1 cellular context compared by ENCODE assay signal in the genomic region with DNA sequence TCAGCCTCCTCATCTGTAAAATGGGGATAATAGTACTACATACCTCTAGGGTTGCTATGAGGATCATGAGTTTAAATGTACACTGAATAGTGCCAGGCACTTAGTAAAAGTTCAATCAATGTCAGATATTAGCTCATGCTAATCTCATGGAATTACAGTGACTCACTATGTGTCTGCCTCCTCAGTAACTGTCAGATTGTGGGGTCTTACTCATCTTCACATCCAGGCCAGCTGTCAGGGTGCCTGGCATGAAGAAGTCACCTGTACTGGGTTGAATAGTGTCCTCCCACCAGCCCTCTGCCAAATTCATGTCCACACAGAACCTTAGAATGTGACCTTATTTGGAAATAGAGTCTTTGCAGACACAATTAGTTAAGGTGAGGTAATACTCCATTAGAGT.
TF ChIP-seq lines count a peak whose summit lies in the region.

No MANE protein-coding gene starts in this region.

TF ChIP-seq in IMR-90, 13 proteins besides CTCF, POLR2A, EP300 and RAD21:
- no peak for TF ChIP-seq CHD1 (IDR thresholded peaks at IDR 0.05; ENCODE audit: low read depth, low read length)
- TF ChIP-seq MAFK (IDR thresholded peaks at IDR 0.05; ENCODE audit: low read depth, low read length), result no peak
- TF ChIP-seq RCOR1 (IDR thresholded peaks at IDR 0.05; ENCODE audit: insufficient replicate concordance, low read length), result no peak
- TF ChIP-seq BHLHE40 (IDR thresholded peaks at IDR 0.05; ENCODE audit: low read depth, low read length), result no peak
- TF ChIP-seq MXI1 (IDR thresholded peaks at IDR 0.05; ENCODE audit: borderline replicate concordance, low read depth, low read length), result no peak
- TF ChIP-seq CEBPB (IDR thresholded peaks at IDR 0.05; ENCODE audit: low read depth, low read length), result no peak
- no peak for TF ChIP-seq NFE2L2 (IDR thresholded peaks at IDR 0.05; ENCODE audit: low read depth, low read length)
- TF ChIP-seq FOS (IDR thresholded peaks at IDR 0.05; ENCODE audit: low read depth, low read length), result no peak
- TF ChIP-seq, protein P1, sequence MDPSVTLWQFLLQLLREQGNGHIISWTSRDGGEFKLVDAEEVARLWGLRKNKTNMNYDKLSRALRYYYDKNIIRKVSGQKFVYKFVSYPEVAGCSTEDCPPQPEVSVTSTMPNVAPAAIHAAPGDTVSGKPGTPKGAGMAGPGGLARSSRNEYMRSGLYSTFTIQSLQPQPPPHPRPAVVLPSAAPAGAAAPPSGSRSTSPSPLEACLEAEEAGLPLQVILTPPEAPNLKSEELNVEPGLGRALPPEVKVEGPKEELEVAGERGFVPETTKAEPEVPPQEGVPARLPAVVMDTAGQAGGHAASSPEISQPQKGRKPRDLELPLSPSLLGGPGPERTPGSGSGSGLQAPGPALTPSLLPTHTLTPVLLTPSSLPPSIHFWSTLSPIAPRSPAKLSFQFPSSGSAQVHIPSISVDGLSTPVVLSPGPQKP (IDR thresholded peaks at IDR 0.05; ENCODE audit: borderline replicate concordance, low read depth, low read length), result no peak
TF ChIP-seq in IMR-90: peak in this region for 0.
